Comparison of ENCODE assay signal across 19 cellular contexts in the genomic region with DNA sequence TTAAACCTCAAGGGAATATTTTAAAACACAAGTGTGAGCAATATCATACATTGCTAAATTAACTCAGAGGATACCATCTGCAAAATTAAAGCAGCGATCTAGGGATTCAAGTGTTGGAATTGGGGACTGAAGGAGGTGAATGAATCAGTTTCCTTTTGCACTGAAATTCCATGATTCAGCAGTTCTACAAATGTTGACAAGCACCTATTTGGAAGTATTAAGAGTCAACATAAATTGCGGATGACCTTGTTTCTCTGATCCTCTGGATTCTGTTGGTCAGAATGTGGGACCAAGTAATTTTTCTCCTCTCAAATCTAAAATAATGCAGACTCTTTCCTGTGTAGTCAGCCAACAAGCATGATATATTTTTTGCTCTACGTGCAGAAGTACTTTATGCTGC.
"Had no signal": no experiment of that assay in that cellular context is flagged by ENCODE, and none has a peak within 500 bp of the region (broad histone marks: within the 10 kb centered on the region; RNA-seq: fewer than 3 reads in every experiment).

No MANE protein-coding gene starts in this region.

- H3K4me3 Mint-ChIP-seq: activated CD4-positive, alpha-beta T cell treated with anti-CD3 and anti-CD28 coated beads, Interleukin-2, amount 10 ng/mL, durations not matched to agents 24 days and 14 days; activated T-helper 1 cell treated with anti-CD3 and anti-CD28 coated beads, Interleukin-12 subunit alpha, Interleukin-12 subunit beta, Interleukin-2, Interleukin-4 antibody, amounts not matched to agents 30 ng/mL and 10 ng/mL and 1 ng/mL, durations not matched to agents 14 hours and 24 hours and 36 hours; dendritic cell treated with granulocyte-macrophage colony-stimulating factor and Interleukin-4, amounts not matched to agents 40 ng/mL and 50 ng/mL, for 4 days; neural progenitor cell; stimulated activated naive B cell treated with anti-CD40 and anti-IgM and Interleukin-4, amounts not matched to agents 10 μg/mL and 1 μg/mL and 100 μg/mL, for 72 hours had no signal

- H3K27ac ChIP-seq: hepatocyte, neural progenitor cell, ovary, tibial nerve, vagina had no signal

- H3K4me1 Mint-ChIP-seq: activated CD4-positive, alpha-beta T cell treated with anti-CD3 and anti-CD28 coated beads, Interleukin-2, amount 10 ng/mL, durations not matched to agents 24 days and 14 days; stimulated activated naive B cell treated with anti-CD40 and anti-IgM and Interleukin-4, amounts not matched to agents 10 μg/mL and 1 μg/mL and 100 μg/mL, for 72 hours had no signal

- H3K9me3 ChIP-seq: ovary, tibial nerve, vagina had no signal

- H3K9me3 Mint-ChIP-seq: activated CD4-positive, alpha-beta T cell treated with anti-CD3 and anti-CD28 coated beads, Interleukin-2, amount 10 ng/mL, durations not matched to agents 24 days and 14 days; activated T-helper 1 cell treated with anti-CD3 and anti-CD28 coated beads, Interleukin-12 subunit alpha, Interleukin-12 subunit beta, Interleukin-2, Interleukin-4 antibody, amounts not matched to agents 30 ng/mL and 10 ng/mL and 1 ng/mL, durations not matched to agents 14 hours and 24 hours and 36 hours; dendritic cell treated with granulocyte-macrophage colony-stimulating factor and Interleukin-4, amounts not matched to agents 40 ng/mL and 50 ng/mL, for 4 days; neural progenitor cell had no signal

- H3K27me3 ChIP-seq: hepatocyte, neural progenitor cell, ovary, tibial nerve, vagina had no signal

- H3K36me3 ChIP-seq: neural progenitor cell, ovary, tibial nerve, vagina had no signal

- H3K27me3 Mint-ChIP-seq: activated CD4-positive, alpha-beta T cell treated with anti-CD3 and anti-CD28 coated beads, Interleukin-2, amount 10 ng/mL, durations not matched to agents 24 days and 14 days; stimulated activated naive B cell treated with anti-CD40 and anti-IgM and Interleukin-4, amounts not matched to agents 10 μg/mL and 1 μg/mL and 100 μg/mL, for 72 hours had no signal

- H3K36me3 Mint-ChIP-seq: stimulated activated naive B cell treated with anti-CD40 and anti-IgM and Interleukin-4, amounts not matched to agents 10 μg/mL and 1 μg/mL and 100 μg/mL, for 72 hours had no signal

- H3K9ac ChIP-seq: neural progenitor cell had no signal

- H3K4me1 ChIP-seq: tibial nerve had no signal

- DNase-seq: activated CD4-positive, alpha-beta T cell treated with anti-CD3 and anti-CD28 coated beads, Interleukin-2, amount 10 ng/mL, durations not matched to agents 24 days and 14 days; activated CD4-positive, CD25-positive, alpha-beta regulatory T cell; activated CD8-positive, alpha-beta memory T cell treated with anti-CD3 and anti-CD28 coated beads for 24 hours; aorta; cerebellar nuclear complex; erythroblast; mammary epithelial cell; ovary; stimulated activated CD4-positive, alpha-beta T cell treated with anti-CD3 and anti-CD28 coated beads, Interleukin-15, amount 100 ng/mL, for 24 hours; stimulated activated CD4-positive, alpha-beta T cell treated with anti-CD3 and anti-CD28 coated beads, Interleukin-4, amount 100 ng/mL, for 1 hour; stimulated activated naive B cell treated with anti-CD40 and anti-IgM and Interleukin-4, amounts not matched to agents 10 μg/mL and 1 μg/mL and 100 μg/mL, for 72 hours; substantia nigra; SW 1271 had no signal

- H3K27ac Mint-ChIP-seq: activated CD4-positive, alpha-beta T cell treated with anti-CD3 and anti-CD28 coated beads, Interleukin-2, amount 10 ng/mL, durations not matched to agents 24 days and 14 days; activated T-helper 1 cell treated with anti-CD3 and anti-CD28 coated beads, Interleukin-12 subunit alpha, Interleukin-12 subunit beta, Interleukin-2, Interleukin-4 antibody, amounts not matched to agents 30 ng/mL and 10 ng/mL and 1 ng/mL, durations not matched to agents 14 hours and 24 hours and 36 hours; dendritic cell treated with granulocyte-macrophage colony-stimulating factor and Interleukin-4, amounts not matched to agents 40 ng/mL and 50 ng/mL, for 4 days; stimulated activated naive B cell treated with anti-CD40 and anti-IgM and Interleukin-4, amounts not matched to agents 10 μg/mL and 1 μg/mL and 100 μg/mL, for 72 hours had no signal

- ATAC-seq: stimulated activated naive B cell treated with anti-CD40 and anti-IgM and Interleukin-4, amounts not matched to agents 10 μg/mL and 1 μg/mL and 100 μg/mL, for 72 hours had no signal

- H3K4me3 ChIP-seq: hepatocyte, neural progenitor cell, ovary, tibial nerve, vagina had no signal
